In genomic region chr16:89921699-89922476, GRCh38 we compare ENCODE assay signal across 9 cellular contexts. TPM values are rescaled to one million over a fixed set of nuclear protein-coding genes. Genes with fewer than 3 reads are reported as not detected.
DNase-seq lines count a peak whose midpoint lies in the region; ATAC-seq and TF ChIP-seq lines count a peak whose summit lies in the region.
"Had no signal": no experiment of that assay in that cellular context is flagged by ENCODE, and none has a peak within 500 bp of the region (broad histone marks: within the 10 kb centered on the region; RNA-seq: fewer than 3 reads in every experiment).

No MANE protein-coding gene starts in this region.

- DNase-seq in BE2C, result peak; percentile 96
- peak; percentile 95 for DNase-seq in HK-2 (ENCODE audit: unreplicated experiment)
- peak; percentile 96 for DNase-seq in aorta
- DNase-seq in GM10248 (ENCODE audit: extremely low spot score), result no peak
- no peak for DNase-seq in GM10266 (ENCODE audit: extremely low spot score)

- WGBS in aorta, 2 donors, result 2 to 4% methylated on average over 22 of the region's 22 CpGs

- H3K4me1 Mint-ChIP-seq in T-helper 1 cell treated with Interleukin-12 subunit alpha and Interleukin-12 subunit beta and Interleukin-4 antibody, amounts not matched to agents 30 μg/mL and 1 μg/mL, for 36 hours (ENCODE audit: low read depth), result peaks cover 32% of the 10 kb centered on the region

- peak overlapping the region; percentile 76 for H3K4me3 Mint-ChIP-seq in T-helper 1 cell treated with Interleukin-12 subunit alpha and Interleukin-12 subunit beta and Interleukin-4 antibody, amounts not matched to agents 30 μg/mL and 1 μg/mL, for 36 hours

- H3K4me3 ChIP-seq in BE2C (ENCODE audit: low read depth, low read length) (peak overlapping the region; percentile 91), muscle layer of duodenum (ENCODE audit: low read depth in 1 of 2, low read length in 2 of 2) (peak overlapping the region; percentile 23 to 69), aorta (ENCODE audit: low read length in 2 of 2) (peak overlapping the region in 1 of 2 donors; percentile 23)

- H3K4me1 ChIP-seq in BE2C (peaks cover 20% of the 10 kb centered on the region), muscle layer of duodenum (ENCODE audit: control insufficient read depth in 1 of 2, insufficient read depth in 2 of 2, low read length in 2 of 2) (peaks cover 3 to 57% of the 10 kb centered on the region in 2 donors), aorta (ENCODE audit: control insufficient read depth in 1 of 2, insufficient read depth in 2 of 2, low read length in 2 of 2) (no peaks in the 10 kb centered on the region)

- H3K9me3 ChIP-seq in BE2C (no peaks in the 10 kb centered on the region), muscle layer of duodenum (ENCODE audit: control insufficient read depth in 1 of 2, low read length in 2 of 2) (no peaks in the 10 kb centered on the region), aorta (ENCODE audit: control insufficient read depth, low read length) (no peaks in the 10 kb centered on the region)

- H3K27me3 ChIP-seq in BE2C, result no peaks in the 10 kb centered on the region
- peaks cover 14% of the 10 kb centered on the region for H3K27me3 ChIP-seq in muscle layer of duodenum (ENCODE audit: low read depth, low read length)
- peaks cover 0 to 2% of the 10 kb centered on the region in 2 donors for H3K27me3 ChIP-seq in aorta (ENCODE audit: control insufficient read depth in 1 of 2, insufficient read depth in 2 of 2, low read length in 1 of 2)

- intact Hi-C loops in aorta (cut with DNase I), result loop anchor here in 1 of 2 donors (10.0 kb wide), 1 partner anchor 103 kb away; no protein-coding TSS in a partner anchor

- no peak for TF ChIP-seq CTCF in BE2C (IDR thresholded peaks at IDR 0.05; ENCODE audit: low read depth, low read length)
- no peak for TF ChIP-seq CTCF in GM10248 (IDR thresholded peaks at IDR 0.05; ENCODE audit: control extremely low read depth, extremely low read depth, low read depth, missing control alignments)
- TF ChIP-seq CTCF in GM10266 (IDR thresholded peaks at IDR 0.05; ENCODE audit: control insufficient read depth, insufficient read depth, low read depth, missing control alignments), result no peak

- H3K36me3 Mint-ChIP-seq in T-helper 1 cell treated with Interleukin-12 subunit alpha and Interleukin-12 subunit beta and Interleukin-4 antibody, amounts not matched to agents 30 μg/mL and 1 μg/mL, for 36 hours (ENCODE audit: low read depth), result no peaks in the 10 kb centered on the region

- CTCF ChIA-PET in GM10248 (lab: Yijun Ruan, JAX), result interaction anchor here (1.2 to 2.7 kb wide), 3 partner anchors 12 to 20 kb away, joined by 3 to 15 read pairs (median 4); no protein-coding TSS in a partner anchor

- peak overlapping the region; percentile 72 for H3K27ac Mint-ChIP-seq in T-helper 1 cell treated with Interleukin-12 subunit alpha and Interleukin-12 subunit beta and Interleukin-4 antibody, amounts not matched to agents 30 μg/mL and 1 μg/mL, for 36 hours

- POLR2A ChIA-PET in GM10248 (lab: Yijun Ruan, JAX), result no interaction called here

- peak; percentile 42 for ATAC-seq in esophagus mucosa
- ATAC-seq in aorta (ENCODE audit: low FRiP score), result peak; percentile 78

- no peaks in the 10 kb centered on the region for H3K9me3 Mint-ChIP-seq in T-helper 1 cell treated with Interleukin-12 subunit alpha and Interleukin-12 subunit beta and Interleukin-4 antibody, amounts not matched to agents 30 μg/mL and 1 μg/mL, for 36 hours

- peak overlapping the region; percentile 96 for H3K27ac ChIP-seq in muscle layer of duodenum (ENCODE audit: low read length)
- H3K27ac ChIP-seq in aorta (ENCODE audit: low read depth in 1 of 2, low read length in 2 of 2), result no peak overlapping the region
- H3K27ac ChIP-seq: HL-60 had no signal

- peaks cover 7% of the 10 kb centered on the region for H3K36me3 ChIP-seq in BE2C
- no peaks in the 10 kb centered on the region for H3K36me3 ChIP-seq in muscle layer of duodenum (ENCODE audit: control insufficient read depth in 1 of 2, insufficient read depth in 2 of 2, low read length in 2 of 2)
- no peaks in the 10 kb centered on the region for H3K36me3 ChIP-seq in aorta (ENCODE audit: control insufficient read depth in 1 of 2, insufficient read depth in 2 of 2, low read length in 1 of 2)

- peaks cover 24% of the 10 kb centered on the region for H3K27me3 Mint-ChIP-seq in T-helper 1 cell treated with Interleukin-12 subunit alpha and Interleukin-12 subunit beta and Interleukin-4 antibody, amounts not matched to agents 30 μg/mL and 1 μg/mL, for 36 hours (ENCODE audit: low read depth)

RNA-seq across cellular contexts. Expression of gene TUBB3, which starts 1.3 kb away (rescaled TPM):
- polyA plus RNA-seq in BE2C (2012; ENCODE audit: insufficient read depth, insufficient read length, low read depth), result 710 TPM
- total RNA-seq in esophagus mucosa (22.0 TPM), aorta (10 to 100 TPM in 1 of 2 donors, 1 to 10 TPM in 1; 5.6 to 12.5 TPM)
- polyA plus RNA-seq in aorta, result 1 to 10 TPM in 1 of 2 donors, under 1 TPM in 1; 0.38 to 2.4 TPM

RNA-seq across cellular contexts. Expression of gene MC1R, which starts 3.2 kb away (rescaled TPM):
- 35.3 TPM for polyA plus RNA-seq in BE2C (2012; ENCODE audit: insufficient read depth, insufficient read length, low read depth)
- total RNA-seq in esophagus mucosa, result 1.6 TPM
- total RNA-seq in aorta, result 10 to 100 TPM in 1 of 2 donors, 1 to 10 TPM in 1; 4.8 to 10.2 TPM
- 10 to 100 TPM in 1 of 2 donors, 1 to 10 TPM in 1; 1.5 to 12.1 TPM for polyA plus RNA-seq in aorta

RNA-seq across cellular contexts. Expression of gene DEF8, which starts 26.7 kb away (rescaled TPM):
- 249 TPM for polyA plus RNA-seq in BE2C (2012; ENCODE audit: insufficient read depth, insufficient read length, low read depth)
- total RNA-seq in esophagus mucosa (29.9 TPM), aorta (10 to 100 TPM; 55.0 to 69.3 TPM)
- 10 to 100 TPM; 53.6 to 78.0 TPM for polyA plus RNA-seq in aorta

RNA-seq across cellular contexts. Expression of gene TCF25, which starts 48.5 kb away (rescaled TPM):
- polyA plus RNA-seq in BE2C (2012; ENCODE audit: insufficient read depth, insufficient read length, low read depth), result 410 TPM
- total RNA-seq in esophagus mucosa (99.2 TPM), aorta (100 to 1,000 TPM; 207 to 224 TPM)
- 100 to 1,000 TPM in 1 of 2 donors, 10 to 100 TPM in 1; 47.6 to 273 TPM for polyA plus RNA-seq in aorta

Comparison
In these comparisons a context has a peak if more than half of its experiments do, and no peak if none do; other contexts are left out.
1. DNase-seq: peak in BE2C (single experiment), HK-2 (single experiment) and aorta (2 of 2); none in GM10248 (single experiment) and GM10266 (single experiment).